ENCODE assay signal across 8 cellular contexts in genomic region chr3:157159037-157159761, GRCh38. TPM values are rescaled to one million over a fixed set of nuclear protein-coding genes. Genes with fewer than 3 reads are reported as not detected.
DNase-seq lines count a peak whose midpoint lies in the region; ATAC-seq, FAIRE-seq and TF ChIP-seq lines count a peak whose summit lies in the region.

No MANE protein-coding gene starts in this region.

- H2AFZ ChIP-seq in endothelial cell of umbilical vein (ENCODE audit: low read depth, low read length), result no peak overlapping the region

- peak in 1 of 2 donors; percentile 14 for TF ChIP-seq CTCF in endothelial cell of umbilical vein (IDR thresholded peaks at IDR 0.05; ENCODE audit: extremely low read depth in 1 of 2, insufficient read depth in 1 of 2, low read depth in 1 of 2, low read length in 2 of 2)

- H3K4me1 ChIP-seq in endothelial cell of umbilical vein (ENCODE audit: control insufficient read depth, extremely low read depth, insufficient read depth, low read length), result peaks cover 52% of the 10 kb centered on the region
- H3K4me1 ChIP-seq in mucosa of stomach (ENCODE audit: control insufficient read depth, insufficient read depth, low read length), result peaks cover 36% of the 10 kb centered on the region

- H3K4me2 ChIP-seq in endothelial cell of umbilical vein (ENCODE audit: insufficient read depth, low read length), result peak overlapping the region; percentile 95

- peaks cover 57% of the 10 kb centered on the region for H3K79me2 ChIP-seq in endothelial cell of umbilical vein (ENCODE audit: control insufficient read depth, insufficient read depth, low read length)

- POLR2A ChIA-PET in endothelial cell of umbilical vein (lab: Charles Lee), result interaction anchor here (1.1 to 5.1 kb wide), 3 partner anchors 16 to 477 kb away, joined by 3 to 105 read pairs (median 12); no protein-coding TSS in a partner anchor

- H3K27ac ChIP-seq in endothelial cell of umbilical vein (ENCODE audit: insufficient read depth, low read depth, low read length), result peak overlapping the region; percentile 94

- TF ChIP-seq POLR2A in endothelial cell of umbilical vein (IDR thresholded peaks at IDR 0.05; ENCODE audit: low read depth, low read length), result no peak

- DNase-seq in AG08396 (ENCODE audit: low spot score) (peak; percentile 48), endothelial cell of umbilical vein (ENCODE audit: low read depth, low spot score) (peak; percentile 58)
- peak; percentile 66 for DNase-seq in NK-92 treated with Interleukin-12 subunit alpha and Interleukin-12 subunit beta, amount 100 ng/mL, for 24 hours (lab: John Stamatoyannopoulos, UW)
- DNase-seq in activated CD8-positive, alpha-beta memory T cell treated with anti-CD3 and anti-CD28 coated beads, Interleukin-2, amount 50 U/mL, for 1 hour (ENCODE audit: extremely low read depth), result peak; percentile 59
- peak; percentile 54 to 55 for DNase-seq in stimulated activated CD8-positive, alpha-beta memory T cell treated with anti-CD3 and anti-CD28 coated beads, Interleukin-7, amount 100 ng/mL, for 1 hour (ENCODE audit: low read depth in 2 of 2)

- ATAC-seq in GM18909 (IDR thresholded peaks at IDR 0.05; ENCODE audit: poor library complexity, unreplicated experiment) (peak; percentile 51), HG03280 (IDR thresholded peaks at IDR 0.05; ENCODE audit: unreplicated experiment) (peak; percentile 44)

- peaks cover 3 to 29% of the 10 kb centered on the region in 2 experiments for H3K36me3 ChIP-seq in endothelial cell of umbilical vein (ENCODE audit: control insufficient read depth in 2 of 2, extremely low read depth in 1 of 2, insufficient read depth in 2 of 2, low read length in 2 of 2)
- no peaks in the 10 kb centered on the region for H3K36me3 ChIP-seq in mucosa of stomach (ENCODE audit: control insufficient read depth, insufficient read depth, low read length)

- H3K27me3 ChIP-seq in endothelial cell of umbilical vein (ENCODE audit: control insufficient read depth in 2 of 2, insufficient read depth in 2 of 2, low read length in 2 of 2) (no peaks in the 10 kb centered on the region), mucosa of stomach (ENCODE audit: control insufficient read depth, insufficient read depth, low read length) (no peaks in the 10 kb centered on the region)

- FAIRE-seq in endothelial cell of umbilical vein (lab: Jason Lieb, UNC), result no peak

- intact Hi-C loops in endothelial cell of umbilical vein (cut with micrococcal nuclease), result no loop called here

- H3K4me3 ChIP-seq in endothelial cell of umbilical vein (replicated peaks in 1 of 3; ENCODE audit: insufficient read depth in 1 of 3, low read depth in 1 of 3, low read length in 3 of 3) (peak overlapping the region; percentile 41 to 97 (median 66)), mucosa of stomach (ENCODE audit: low read length) (peak overlapping the region; percentile 57)

- H3K9ac ChIP-seq in endothelial cell of umbilical vein (replicated peaks; ENCODE audit: extremely low read depth, insufficient read depth, low read length) (peak overlapping the region; percentile 97), mucosa of stomach (ENCODE audit: low read length) (peak overlapping the region; percentile 93)

- dilution Hi-C loops in endothelial cell of umbilical vein (cut with MboI; ENCODE audit: extremely low pct_ligation_motif_present, low sequenced_read_pairs), result no loop called here

- H4K20me1 ChIP-seq in endothelial cell of umbilical vein (replicated peaks; ENCODE audit: control insufficient read depth, extremely low read depth, insufficient read depth, low read length), result peaks cover 25% of the 10 kb centered on the region

- CTCF ChIA-PET in endothelial cell of umbilical vein (lab: Charles Lee), result interaction anchor here (2.2 to 3.4 kb wide), 3 partner anchors 16 to 337 kb away, joined by 5 to 28 read pairs (median 9); no protein-coding TSS in a partner anchor

- no TSS peak for BruUV-seq in endothelial cell of umbilical vein (replicated peaks; lab: Mats Ljungman, UMichigan)

- no peaks in the 10 kb centered on the region for H3K9me3 ChIP-seq in endothelial cell of umbilical vein (replicated peaks; ENCODE audit: control insufficient read depth, insufficient read depth, low read length)
- H3K9me3 ChIP-seq in mucosa of stomach (ENCODE audit: control insufficient read depth, low read length), result no peaks in the 10 kb centered on the region

- H3K9me1 ChIP-seq in endothelial cell of umbilical vein (replicated peaks; ENCODE audit: control insufficient read depth, extremely low read depth, insufficient read depth, low read length), result no peaks in the 10 kb centered on the region

TF ChIP-seq in endothelial cell of umbilical vein, 7 proteins besides CTCF, POLR2A, EP300 and RAD21:
- TF ChIP-seq POLR2AphosphoS5 (IDR thresholded peaks at IDR 0.05; ENCODE audit: insufficient read depth, low read depth, low read length) (peak; percentile 16), JUN (IDR thresholded peaks at IDR 0.05; ENCODE audit: borderline replicate concordance, insufficient read depth, insufficient read length, low read depth) (no peak), MYC (IDR thresholded peaks at IDR 0.05; ENCODE audit: low read depth, low read length) (no peak), FOS (IDR thresholded peaks at IDR 0.05; ENCODE audit: borderline replicate concordance, insufficient read depth, low read length) (no peak), EZH2 (IDR thresholded peaks at IDR 0.05; ENCODE audit: borderline replicate concordance, low read depth, low read length, severe bottlenecking) (no peak), MAX (IDR thresholded peaks at IDR 0.05; ENCODE audit: insufficient read depth, insufficient read length) (no peak)

RNA-seq across cellular contexts. Expression of gene CCNL1, which starts 0.7 kb away (rescaled TPM):
- 116 and 119 TPM in 2 replicates for total RNA-seq in endothelial cell of umbilical vein
- 133 and 137 TPM in 2 replicates for polyA plus RNA-seq in endothelial cell of umbilical vein
- polyA plus RNA-seq in endothelial cell of umbilical vein (2011; cell fraction: cytosol; rRNA removed), result 28.4 and 47.3 TPM in 2 replicates
- polyA plus RNA-seq in endothelial cell of umbilical vein (2011; cell fraction: nucleus; rRNA removed), result 1,015 and 1,126 TPM in 2 replicates
- polyA plus RNA-seq in endothelial cell of umbilical vein (2012), result 57.6 and 65.6 TPM in 2 replicates
- 177 and 210 TPM in 2 replicates for polyA minus RNA-seq in endothelial cell of umbilical vein
- polyA minus RNA-seq in endothelial cell of umbilical vein (2011; cell fraction: cytosol; rRNA and poly(A)+ RNA removed), result 46.1 TPM
- polyA minus RNA-seq in endothelial cell of umbilical vein (2011; cell fraction: nucleus; rRNA and poly(A)+ RNA removed), result 995 and 1,041 TPM in 2 replicates

Comparison
In these comparisons a context has a peak if more than half of its experiments do, and no peak if none do; other contexts are left out.
1. Peak in every context shown above with its lines: DNase-seq, ATAC-seq, H3K4me3 ChIP-seq and H3K27ac ChIP-seq.